ENCODE assay signal across 26 cellular contexts in genomic region chrX:28609917-28610613, GRCh38. TPM values are rescaled to one million over a fixed set of nuclear protein-coding genes. Genes with fewer than 3 reads are reported as not detected.
DNase-seq lines count a peak whose midpoint lies in the region; ATAC-seq and TF ChIP-seq lines count a peak whose summit lies in the region.
"Had no signal": no experiment of that assay in that cellular context is flagged by ENCODE, and none has a peak within 500 bp of the region (broad histone marks: within the 10 kb centered on the region; RNA-seq: fewer than 3 reads in every experiment).

No MANE protein-coding gene starts in this region.

- H3K36me3 ChIP-seq in heart left ventricle = no peaks in the 10 kb centered on the region
- H3K36me3 ChIP-seq in vagina = no peaks in the 10 kb centered on the region
- H3K36me3 ChIP-seq: esophagus muscularis mucosa, lower lobe of right lung, Peyer's patch, SJCRH30 had no signal

- H3K4me1 Mint-ChIP-seq in T-helper 17 cell = no peaks in the 10 kb centered on the region
- no peaks in the 10 kb centered on the region for H3K4me1 Mint-ChIP-seq in activated CD8-positive, alpha-beta T cell treated with anti-CD3 and anti-CD28 coated beads for 36 hours (ENCODE audit: low read depth)
- H3K4me1 Mint-ChIP-seq: activated naive CD8-positive, alpha-beta T cell treated with anti-CD3 and anti-CD28 coated beads, Interleukin-2, amount 10 ng/mL, durations not matched to agents 7 days and 5 days; CD14-positive monocyte had no signal

- intact Hi-C loops in heart left ventricle (cut with DNase I) (loop anchor here in 4 of 10 donors (5.0 to 10.0 kb wide), 3 partner anchors 235 to 242 kb away; no protein-coding TSS in a partner anchor), vagina (cut with DNase I) (no loop called here)
- intact Hi-C loops in activated CD8-positive, alpha-beta T cell treated with anti-CD3 and anti-CD28 coated beads for 36 hours (cut with micrococcal nuclease) = no loop called here

- POLR2A ChIA-PET in activated CD8-positive, alpha-beta T cell treated with anti-CD3 and anti-CD28 coated beads for 36 hours (lab: Charles Lee) = no interaction called here

- TF ChIP-seq POLR2A in heart left ventricle (IDR thresholded peaks at IDR 0.05) (no peak), vagina (IDR thresholded peaks at IDR 0.05) (no peak)

- in situ Hi-C loops in G401 (cut with HindIII; ENCODE audit: low sequenced_read_pairs) = no loop called here

- H3K27ac ChIP-seq in heart left ventricle = peak overlapping the region in 7 of 12 donors; percentile 10 to 71 (median 37)
- H3K27ac ChIP-seq in vagina = no peak overlapping the region
- H3K27ac ChIP-seq: body of pancreas, esophagus muscularis mucosa, HL-60, lower lobe of right lung, Peyer's patch, SJCRH30, skin epidermis had no signal

- no peaks in the 10 kb centered on the region for H3K9me3 Mint-ChIP-seq in activated CD8-positive, alpha-beta T cell treated with anti-CD3 and anti-CD28 coated beads for 36 hours

- CTCF ChIA-PET in activated CD8-positive, alpha-beta T cell treated with anti-CD3 and anti-CD28 coated beads for 36 hours (lab: Charles Lee) = no interaction called here

- H3K27me3 ChIP-seq in heart left ventricle = no peaks in the 10 kb centered on the region
- H3K27me3 ChIP-seq in vagina = no peaks in the 10 kb centered on the region
- H3K27me3 ChIP-seq: body of pancreas, esophagus muscularis mucosa, Peyer's patch, SJCRH30 had no signal

- peaks cover 0 to 6% (median 0%) of the 10 kb centered on the region in 12 donors for H3K4me1 ChIP-seq in heart left ventricle
- no peaks in the 10 kb centered on the region for H3K4me1 ChIP-seq in vagina
- H3K4me1 ChIP-seq: body of pancreas, lower lobe of right lung, Peyer's patch, SJCRH30 had no signal

- H3K4me3 ChIP-seq in heart left ventricle (no peak overlapping the region), retinal pigment epithelial cell (ENCODE audit: low read length) (no peak overlapping the region), vagina (no peak overlapping the region)
- H3K4me3 ChIP-seq: body of pancreas, esophagus muscularis mucosa, lower lobe of right lung, Peyer's patch, SJCRH30, skin epidermis had no signal

- no peaks in the 10 kb centered on the region for H3K36me3 Mint-ChIP-seq in T-helper 17 cell (ENCODE audit: low read depth)
- no peaks in the 10 kb centered on the region for H3K36me3 Mint-ChIP-seq in activated CD8-positive, alpha-beta T cell treated with anti-CD3 and anti-CD28 coated beads for 36 hours (ENCODE audit: low read depth)
- H3K36me3 Mint-ChIP-seq: activated naive CD8-positive, alpha-beta T cell treated with anti-CD3 and anti-CD28 coated beads, Interleukin-2, amount 10 ng/mL, durations not matched to agents 7 days and 5 days; CD14-positive monocyte had no signal

- no peaks in the 10 kb centered on the region for H3K27me3 Mint-ChIP-seq in T-helper 17 cell
- H3K27me3 Mint-ChIP-seq in activated CD8-positive, alpha-beta T cell treated with anti-CD3 and anti-CD28 coated beads for 36 hours = no peaks in the 10 kb centered on the region
- H3K27me3 Mint-ChIP-seq: activated naive CD8-positive, alpha-beta T cell treated with anti-CD3 and anti-CD28 coated beads, Interleukin-2, amount 10 ng/mL, durations not matched to agents 7 days and 5 days had no signal

- ATAC-seq in heart left ventricle (peak; percentile 73 to 78 (median 78)), T-helper 17 cell (no peak)
- no peak for ATAC-seq in activated CD8-positive, alpha-beta T cell treated with anti-CD3 and anti-CD28 coated beads for 36 hours
- ATAC-seq: activated CD8-positive, alpha-beta T cell treated with anti-CD3 and anti-CD28 coated beads, Interleukin-2, amount 10 ng/mL, durations not matched to agents 7 days and 5 days; body of pancreas; HCT116; lower lobe of right lung had no signal

- DNase-seq in G401 (ENCODE audit: low spot score) (peak; percentile 40), NCI-H226 (peak; percentile 34), heart left ventricle (peak; percentile 49 to 72 (median 56)), retinal pigment epithelial cell (ENCODE audit: low read depth) (peak; percentile 73), vagina (ENCODE audit: extremely low spot score in 2 of 2) (no peak), T-helper 17 cell (no peak)
- DNase-seq in activated CD8-positive, alpha-beta T cell treated with anti-CD3 and anti-CD28 coated beads for 36 hours = no peak
- DNase-seq: activated CD4-positive, CD25-positive, alpha-beta regulatory T cell treated with anti-CD3 and anti-CD28 coated beads, Interleukin-2, amount 50 U/mL, for 72 hours; activated CD8-positive, alpha-beta T cell treated with anti-CD3 and anti-CD28 coated beads, Interleukin-2, amount 10 ng/mL, durations not matched to agents 7 days and 5 days; activated effector memory CD4-positive, alpha-beta T cell treated with anti-CD3 and anti-CD28 coated beads, Interleukin-2, amount 50 U/mL, for 16 hours; activated naive CD8-positive, alpha-beta T cell treated with anti-CD3 and anti-CD28 coated beads, Interleukin-2, amount 10 ng/mL, durations not matched to agents 7 days and 5 days; activated T-cell treated with anti-CD3 and anti-CD28 coated beads for 4 hours; lower lobe of right lung; NCI-H1105; NCI-H2029; Peyer's patch; SJCRH30; stimulated activated CD4-positive, alpha-beta T cell treated with anti-CD3 and anti-CD28 coated beads, Interleukin-2, amount 100 ng/mL, for 24 hours had no signal

- no peak for TF ChIP-seq CTCF in heart left ventricle (IDR thresholded peaks at IDR 0.05)
- no peak for TF ChIP-seq CTCF in retinal pigment epithelial cell (conservative IDR thresholded peaks at IDR 0.05; ENCODE audit: low read depth, low read length)
- no peak for TF ChIP-seq CTCF in vagina (IDR thresholded peaks at IDR 0.05)
- no peak for TF ChIP-seq CTCF in activated CD8-positive, alpha-beta T cell treated with anti-CD3 and anti-CD28 coated beads for 36 hours (IDR thresholded peaks at IDR 0.05)

- H3K9me3 ChIP-seq in heart left ventricle = no peaks in the 10 kb centered on the region
- H3K9me3 ChIP-seq in vagina = no peaks in the 10 kb centered on the region
- H3K9me3 ChIP-seq in T-helper 17 cell (ENCODE audit: control insufficient read depth, low read length, poor library complexity, severe bottlenecking) = peaks cover 2% of the 10 kb centered on the region
- H3K9me3 ChIP-seq: body of pancreas, esophagus muscularis mucosa, lower lobe of right lung, Peyer's patch, SJCRH30 had no signal

- no peak overlapping the region for H3K4me3 Mint-ChIP-seq in T-helper 17 cell
- H3K4me3 Mint-ChIP-seq in activated CD8-positive, alpha-beta T cell treated with anti-CD3 and anti-CD28 coated beads for 36 hours = no peak overlapping the region
- H3K4me3 Mint-ChIP-seq: activated CD8-positive, alpha-beta T cell treated with anti-CD3 and anti-CD28 coated beads, Interleukin-2, amount 10 ng/mL, durations not matched to agents 7 days and 5 days; activated naive CD8-positive, alpha-beta T cell treated with anti-CD3 and anti-CD28 coated beads, Interleukin-2, amount 10 ng/mL, durations not matched to agents 7 days and 5 days; CD14-positive monocyte had no signal

- H3K27ac Mint-ChIP-seq in T-helper 17 cell = no peak overlapping the region
- no peak overlapping the region for H3K27ac Mint-ChIP-seq in activated CD8-positive, alpha-beta T cell treated with anti-CD3 and anti-CD28 coated beads for 36 hours
- H3K27ac Mint-ChIP-seq: activated CD8-positive, alpha-beta T cell treated with anti-CD3 and anti-CD28 coated beads, Interleukin-2, amount 10 ng/mL, durations not matched to agents 7 days and 5 days; activated naive CD8-positive, alpha-beta T cell treated with anti-CD3 and anti-CD28 coated beads, Interleukin-2, amount 10 ng/mL, durations not matched to agents 7 days and 5 days; CD14-positive monocyte had no signal

- 35 to 49% (median 45%) methylated on average over 5 of the region's 5 CpGs for WGBS in heart left ventricle, 4 donors

RNA-seq across cellular contexts. Expression of gene IL1RAPL1, which starts 22.8 kb away (rescaled TPM):
- total RNA-seq in G401 (2014; rRNA removed; shearing (Covaris generic)) = not detected in 2 replicates
- total RNA-seq in heart left ventricle = 1 to 10 TPM; 1.6 to 4.7 (median 2.9) TPM
- polyA plus RNA-seq in heart left ventricle = under 1 TPM; 0.42 to 0.90 TPM
- total RNA-seq in vagina = not detected
- total RNA-seq in T-helper 17 cell = not detected
- not detected for total RNA-seq in activated CD8-positive, alpha-beta T cell treated with anti-CD3 and anti-CD28 coated beads for 36 hours
- total RNA-seq: activated CD8-positive, alpha-beta T cell treated with anti-CD3 and anti-CD28 coated beads, Interleukin-2, amount 10 ng/mL, durations not matched to agents 7 days and 5 days; activated naive CD8-positive, alpha-beta T cell treated with anti-CD3 and anti-CD28 coated beads, Interleukin-2, amount 10 ng/mL, durations not matched to agents 7 days and 5 days; lower lobe of right lung; NCI-H460; Peyer's patch; SJCRH30 had no signal
- polyA plus RNA-seq: CD14-positive monocyte, neural cell had no signal

Comparison
In these comparisons a context has a peak if more than half of its experiments do, and no peak if none do; other contexts are left out.
1. DNase-seq: peak in G401 (single experiment), NCI-H226 (single experiment), heart left ventricle (5 of 5) and retinal pigment epithelial cell (single experiment); none in vagina (0 of 2), T-helper 17 cell (0 of 3) and activated CD8-positive, alpha-beta T cell treated with anti-CD3 and anti-CD28 coated beads for 36 hours (single experiment).
2. ATAC-seq: peak in heart left ventricle (4 of 4); none in T-helper 17 cell (single experiment) and activated CD8-positive, alpha-beta T cell treated with anti-CD3 and anti-CD28 coated beads for 36 hours (single experiment).